ENCODE assay signal across 8 cellular contexts in genomic region chr16:17273142-17273561, GRCh38.
DNase-seq lines count a peak whose midpoint lies in the region; ATAC-seq, FAIRE-seq and TF ChIP-seq lines count a peak whose summit lies in the region.

No MANE protein-coding gene starts in this region.

- peak; percentile 97 for ATAC-seq in activated CD4-positive, CD25-positive, alpha-beta regulatory T cell treated with anti-CD3 and anti-CD28 coated beads, Interleukin-2, amount 50 U/mL, for 24 hours

- no peak overlapping the region for H3K4me3 ChIP-seq in fibroblast of villous mesenchyme (ENCODE audit: low read depth, low read length)

- peak; percentile 17 for DNase-seq in DMS 273 (lab: John Stamatoyannopoulos, UW; ENCODE audit: unreplicated experiment)
- DNase-seq in DMS 273 treated with DMSO at 0.1 percent for 48 hours (lab: John Stamatoyannopoulos, UW), result no peak
- peak; percentile 88 for DNase-seq in fibroblast of villous mesenchyme (ENCODE audit: low read depth)
- peak; percentile 5 for DNase-seq in stimulated activated CD8-positive, alpha-beta memory T cell treated with anti-CD3 and anti-CD28 coated beads, Interleukin-7, amount 100 ng/mL, for 24 hours (ENCODE audit: low read depth)
- no peak for DNase-seq in SKM-1 treated with dmso at 0.1 percent for 144 hours (lab: John Stamatoyannopoulos, UW; ENCODE audit: unreplicated experiment)
- no peak for DNase-seq in iPS-NIHi11 (ENCODE audit: low spot score)
- no peak for DNase-seq in D721Med (ENCODE audit: insufficient read length, low spot score)

- TF ChIP-seq CTCF in fibroblast of villous mesenchyme (IDR thresholded peaks at IDR 0.05; ENCODE audit: insufficient read depth, low read depth, low read length) (no peak), D721Med (IDR thresholded peaks at IDR 0.05; ENCODE audit: insufficient read depth, missing control alignments) (no peak)

- no peak for FAIRE-seq in D721Med (lab: Jason Lieb, UNC)

Comparison
In these comparisons a context has a peak if more than half of its experiments do, and no peak if none do; other contexts are left out.
1. DNase-seq: peak in DMS 273 (single experiment), fibroblast of villous mesenchyme (single experiment) and stimulated activated CD8-positive, alpha-beta memory T cell treated with anti-CD3 and anti-CD28 coated beads, Interleukin-7, amount 100 ng/mL, for 24 hours (single experiment); none in DMS 273 treated with DMSO at 0.1 percent for 48 hours (single experiment), SKM-1 treated with dmso at 0.1 percent for 144 hours (single experiment), iPS-NIHi11 (single experiment) and D721Med (single experiment).